ENCODE assay signal across 9 cellular contexts in the genomic region with DNA sequence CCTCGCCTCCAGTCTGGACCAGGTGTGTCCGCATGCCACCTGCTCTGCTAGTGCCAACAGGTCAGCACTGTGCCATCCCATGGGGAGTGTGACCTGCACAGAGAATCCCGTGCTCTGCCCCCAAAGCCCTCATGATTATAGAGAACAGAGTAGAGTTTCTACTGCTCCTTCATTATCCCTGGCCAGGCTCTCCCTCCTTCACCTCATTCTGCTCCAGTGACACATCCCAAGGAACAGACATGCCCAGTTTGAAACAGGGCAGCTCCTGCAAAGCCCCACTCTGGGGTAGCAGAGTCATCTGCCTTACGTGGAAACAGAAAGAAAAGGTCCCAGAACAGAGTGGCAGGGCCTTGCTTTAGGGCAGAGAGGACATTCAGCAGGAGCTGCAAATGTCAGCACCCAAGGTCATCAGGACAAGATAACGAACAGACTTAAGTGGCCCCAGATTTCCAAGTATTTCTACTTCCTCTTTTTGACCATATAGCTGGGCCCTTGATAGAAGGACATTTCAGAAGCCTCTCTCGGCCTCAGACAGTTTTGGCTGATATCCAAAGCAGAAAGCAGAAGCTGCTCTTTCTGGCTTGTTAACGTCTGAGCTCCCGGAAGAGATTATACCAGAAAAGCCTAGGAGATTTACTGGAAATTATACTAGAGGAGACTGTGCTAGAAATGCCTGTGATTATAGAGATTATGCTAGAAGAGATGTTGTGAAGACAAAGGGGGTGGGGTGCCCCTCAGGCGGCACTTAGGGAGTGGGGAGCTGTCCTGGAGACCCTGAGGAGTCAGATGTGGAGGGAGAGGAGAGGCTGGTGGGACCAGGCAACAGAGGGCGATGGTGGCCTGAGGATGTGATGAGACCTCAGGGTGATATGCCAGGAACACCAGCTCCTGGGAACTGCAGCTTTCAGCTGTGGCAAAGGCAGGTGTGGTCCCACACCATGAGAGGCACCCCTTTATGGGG. TPM values are rescaled to one million over a fixed set of nuclear protein-coding genes. Genes with fewer than 3 reads are reported as not detected.
DNase-seq lines count a peak whose midpoint lies in the region; ATAC-seq and TF ChIP-seq lines count a peak whose summit lies in the region.
"Had no signal": no experiment of that assay in that cellular context is flagged by ENCODE, and none has a peak within 500 bp of the region (broad histone marks: within the 10 kb centered on the region; RNA-seq: fewer than 3 reads in every experiment).

No MANE protein-coding gene starts in this region.

- peak overlapping the region; percentile 15; the same call in 1 of the 2 replicates for H3K9ac ChIP-seq in BLaER1

- H3K27me3 ChIP-seq in BLaER1 (no peaks in the 10 kb centered on the region), HL-60 (ENCODE audit: insufficient read depth, poor library complexity, severe bottlenecking) (no peaks in the 10 kb centered on the region), adrenal gland (no peaks in the 10 kb centered on the region)

- 37 to 41% (median 38%) methylated on average over 10 of the region's 10 CpGs for WGBS in adrenal gland, 4 donors

- no peak overlapping the region for H3K4me3 ChIP-seq in BLaER1
- no peak overlapping the region for H3K4me3 ChIP-seq in HL-60 (replicated peaks; ENCODE audit: insufficient read depth, low read length)
- no peak overlapping the region for H3K4me3 ChIP-seq in adrenal gland
- no peak overlapping the region for H3K4me3 ChIP-seq in mucosa of descending colon

- H3K36me3 ChIP-seq in BLaER1 (no peaks in the 10 kb centered on the region), adrenal gland (replicated peaks in 1 of 2) (no peaks in the 10 kb centered on the region), mucosa of descending colon (ENCODE audit: low read depth) (peaks cover 6% of the 10 kb centered on the region)

- DNase-seq in HL-60 (ENCODE audit: low read depth in 1 of 2, low spot score in 1 of 2) (peak; percentile 86 to 90), adrenal gland (peak in 6 of 7 donors; percentile 42 to 70 (median 50)), mucosa of descending colon (peak in 2 of 3 donors; percentile 58), GM20000 (ENCODE audit: low spot score) (no peak)
- no peak for DNase-seq in stimulated activated CD4-positive, alpha-beta T cell treated with anti-CD3 and anti-CD28 coated beads, Interleukin-12 subunit alpha, Interleukin-12 subunit beta, amount 100 ng/mL, for 4 hours
- DNase-seq in activated T-cell treated with anti-CD3 and anti-CD28 coated beads, Interleukin-2, amount 50 U/mL, for 48 hours = no peak

- H3K9me3 ChIP-seq in BLaER1 (no peaks in the 10 kb centered on the region), adrenal gland (replicated peaks in 1 of 3) (no peaks in the 10 kb centered on the region), mucosa of descending colon (no peaks in the 10 kb centered on the region)

- no peaks in the 10 kb centered on the region for H4K20me1 ChIP-seq in BLaER1

- H3K27ac ChIP-seq in BLaER1 (peak overlapping the region; percentile 59), HL-60 (replicated peaks) (peak overlapping the region; percentile 88), adrenal gland (peak overlapping the region in 4 of 5 donors; percentile 47 to 85 (median 56))

- intact Hi-C loops in adrenal gland (cut with DNase I) (loop anchor here (10.0 kb wide), 2 partner anchors 87 to 197 kb away; no protein-coding TSS in a partner anchor), mucosa of descending colon (cut with DNase I, micrococcal nuclease) (no loop called here)

- TF ChIP-seq CTCF in HL-60 (IDR thresholded peaks at IDR 0.05; ENCODE audit: insufficient read depth, low read length) (no peak), adrenal gland (IDR thresholded peaks at IDR 0.05) (no peak), mucosa of descending colon (IDR thresholded peaks at IDR 0.05) (no peak), GM20000 (IDR thresholded peaks at IDR 0.05; ENCODE audit: extremely low read depth, missing control alignments) (no peak)

- ATAC-seq in mucosa of descending colon (peak; percentile 10), HG02884 (IDR thresholded peaks at IDR 0.05; ENCODE audit: unreplicated experiment) (no peak)

- no peak for TF ChIP-seq POLR2A in adrenal gland (IDR thresholded peaks at IDR 0.05)

- peak overlapping the region; percentile 57 for H3K4me2 ChIP-seq in BLaER1

- peaks cover 25% of the 10 kb centered on the region for H3K4me1 ChIP-seq in BLaER1
- H3K4me1 ChIP-seq in adrenal gland (replicated peaks in 1 of 2) = peaks cover 11 to 28% of the 10 kb centered on the region in 2 donors
- H3K4me1 ChIP-seq in mucosa of descending colon (ENCODE audit: low read depth) = peaks cover 43% of the 10 kb centered on the region

RNA-seq across cellular contexts. Expression of a gene that starts 12.6 kb away (rescaled TPM):
- 10 to 100 TPM; 17.5 to 99.1 (median 44.0) TPM for total RNA-seq in adrenal gland
- 10 to 100 TPM; 12.0 to 33.6 (median 12.6) TPM for polyA plus RNA-seq in adrenal gland
- 100 to 1,000 TPM; 210 to 401 (median 338) TPM for total RNA-seq in mucosa of descending colon

RNA-seq across cellular contexts. Expression of a gene that starts 13.0 kb away (rescaled TPM):
- total RNA-seq in adrenal gland (10 to 100 TPM; 11.9 to 70.9 (median 29.3) TPM), mucosa of descending colon (100 to 1,000 TPM; 178 to 282 (median 245) TPM)
- 10 to 100 TPM; 14.6 to 46.4 (median 15.7) TPM for polyA plus RNA-seq in adrenal gland
- total RNA-seq: astrocyte had no signal

RNA-seq across cellular contexts. Expression of a gene that starts 50.4 kb away (rescaled TPM):
- 10 to 100 TPM in 7 of 8 donors, 1 to 10 TPM in 1; 7.9 to 65.0 (median 19.2) TPM for total RNA-seq in adrenal gland
- 10 to 100 TPM; 13.2 to 32.9 (median 29.7) TPM for polyA plus RNA-seq in adrenal gland
- total RNA-seq in mucosa of descending colon = 10 to 100 TPM in 1 of 3 donors, 1 to 10 TPM in 2; 3.1 to 10.3 (median 9.3) TPM

Comparison
In these comparisons a context has a peak if more than half of its experiments do, and no peak if none do; other contexts are left out.
1. DNase-seq: peak in HL-60 (2 of 2), adrenal gland (6 of 7) and mucosa of descending colon (2 of 3); none in stimulated activated CD4-positive, alpha-beta T cell treated with anti-CD3 and anti-CD28 coated beads, Interleukin-12 subunit alpha, Interleukin-12 subunit beta, amount 100 ng/mL, for 4 hours (single experiment), activated T-cell treated with anti-CD3 and anti-CD28 coated beads, Interleukin-2, amount 50 U/mL, for 48 hours (0 of 2) and GM20000 (single experiment).
2. intact Hi-C loops: an anchor here in adrenal gland (10.0 kb wide); none called in mucosa of descending colon.
3. Peak in every context shown above with its lines, with median percentiles within 50 percentile points of each other: H3K27ac ChIP-seq.